In genomic region chr22:20459862-20460261, GRCh38 we compare ENCODE assay signal across 22 cellular contexts.
"Had no signal": no experiment of that assay in that cellular context is flagged by ENCODE, and none has a peak within 500 bp of the region (broad histone marks: within the 10 kb centered on the region; RNA-seq: fewer than 3 reads in every experiment).

No MANE protein-coding gene starts in this region.

- H3K36me3 ChIP-seq: breast epithelium had no signal

- H3K27ac ChIP-seq: ascending aorta, breast epithelium, gastrocnemius medialis, heart left ventricle, left ventricle myocardium inferior, parathyroid adenoma, sigmoid colon, thyroid gland, VCaP had no signal

- H2AFZ ChIP-seq: parathyroid adenoma had no signal

- H3K27ac Mint-ChIP-seq: activated naive CD4-positive, alpha-beta T cell treated with anti-CD3 and anti-CD28 coated beads, Interleukin-2, amount 10 ng/mL, durations not matched to agents 7 days and 5 days had no signal

- H3K4me3 ChIP-seq: ascending aorta, breast epithelium, gastrocnemius medialis, heart left ventricle, left ventricle myocardium inferior, sigmoid colon, thyroid gland had no signal

- DNase-seq: activated CD4-positive, alpha-beta T cell treated with anti-CD3 and anti-CD28 coated beads for 1 hour; activated CD4-positive, alpha-beta T cell treated with anti-CD3 and anti-CD28 coated beads, Interleukin-2, amount 50 U/mL, for 48 hours; activated effector memory CD4-positive, alpha-beta T cell treated with Interleukin-2 at 50 U/mL for 16 hours; activated naive CD4-positive, alpha-beta T cell treated with anti-CD3 and anti-CD28 coated beads, Interleukin-2, amount 10 ng/mL, durations not matched to agents 7 days and 5 days; activated T-cell treated with anti-CD3 and anti-CD28 coated beads, Interleukin-2, amount 50 U/mL, for 24 hours; cerebellar nuclear complex; effector CD4-positive, alpha-beta T cell; gastrocnemius medialis; kidney glomerular epithelial cell; left ventricle myocardium inferior; mammary epithelial cell; sigmoid colon; stimulated activated CD4-positive, alpha-beta T cell treated with anti-CD3 and anti-CD28 coated beads, Interleukin-4, amount 100 ng/mL, for 4 hours; stimulated activated naive CD4-positive, alpha-beta T cell treated with Interleukin-2 at 50 U/mL for 16 hours; T-helper 2 cell; thyroid gland had no signal

- H3K27me3 ChIP-seq: ascending aorta, breast epithelium, gastrocnemius medialis, heart left ventricle, sigmoid colon, thyroid gland had no signal

- H3K9me3 ChIP-seq: ascending aorta, breast epithelium, gastrocnemius medialis, heart left ventricle, left ventricle myocardium inferior, sigmoid colon, thyroid gland had no signal

- ATAC-seq: esophagus mucosa, gastrocnemius medialis, heart left ventricle had no signal

- H3K9me3 Mint-ChIP-seq: activated naive CD4-positive, alpha-beta T cell treated with anti-CD3 and anti-CD28 coated beads, Interleukin-2, amount 10 ng/mL, durations not matched to agents 7 days and 5 days; activated T-cell treated with anti-CD3 and anti-CD28 coated beads, Interleukin-2, amount 50 U/mL, for 24 hours had no signal

- H3K4me3 Mint-ChIP-seq: activated naive CD4-positive, alpha-beta T cell treated with anti-CD3 and anti-CD28 coated beads, Interleukin-2, amount 10 ng/mL, durations not matched to agents 7 days and 5 days; activated T-cell treated with anti-CD3 and anti-CD28 coated beads, Interleukin-2, amount 50 U/mL, for 24 hours had no signal

- H3K27me3 Mint-ChIP-seq: activated naive CD4-positive, alpha-beta T cell treated with anti-CD3 and anti-CD28 coated beads, Interleukin-2, amount 10 ng/mL, durations not matched to agents 7 days and 5 days; activated T-cell treated with anti-CD3 and anti-CD28 coated beads, Interleukin-2, amount 50 U/mL, for 24 hours had no signal

- H3K9ac ChIP-seq: parathyroid adenoma had no signal

- H3K4me1 ChIP-seq: ascending aorta, breast epithelium, parathyroid adenoma had no signal
